ENCODE assay signal across 19 cellular contexts in genomic region chr1:156694563-156694962, GRCh38. TPM values are rescaled to one million over a fixed set of nuclear protein-coding genes. Genes with fewer than 3 reads are reported as not detected.
DNase-seq lines count a peak whose midpoint lies in the region; FAIRE-seq and TF ChIP-seq lines count a peak whose summit lies in the region.
"Had no signal": no experiment of that assay in that cellular context is flagged by ENCODE, and none has a peak within 500 bp of the region (broad histone marks: within the 10 kb centered on the region; RNA-seq: fewer than 3 reads in every experiment).

No MANE protein-coding gene starts in this region.

- no peaks in the 10 kb centered on the region for H3K9me3 ChIP-seq in CD8-positive, alpha-beta memory T cell (ENCODE audit: low read length)
- no peaks in the 10 kb centered on the region for H3K9me3 ChIP-seq in NT2/D1 (ENCODE audit: insufficient read depth, low read length)
- no peaks in the 10 kb centered on the region for H3K9me3 ChIP-seq in endothelial cell of umbilical vein (replicated peaks; ENCODE audit: control insufficient read depth, insufficient read depth, low read length)
- H3K9me3 ChIP-seq in neuronal stem cell (replicated peaks in 1 of 2; ENCODE audit: control insufficient read depth in 2 of 2, insufficient read depth in 1 of 2, low read depth in 1 of 2, low read length in 2 of 2), result no peaks in the 10 kb centered on the region

- TF ChIP-seq POLR2A in endothelial cell of umbilical vein (IDR thresholded peaks at IDR 0.05; ENCODE audit: low read depth, low read length), result no peak

- intact Hi-C loops in endothelial cell of umbilical vein (cut with micrococcal nuclease), result no loop called here

- H2BK5ac ChIP-seq in neuronal stem cell (ENCODE audit: low read length), result peak overlapping the region; percentile 63

- CTCF ChIA-PET in CD8-positive, alpha-beta memory T cell (lab: Charles Lee), result interaction anchor here (1.6 to 1.8 kb wide), 2 partner anchors 11 to 31 kb away, joined by 7 to 9 read pairs; partner anchors contain the start of gene CRABP2
- CTCF ChIA-PET in endothelial cell of umbilical vein (lab: Charles Lee), result interaction anchor here (1.3 to 16.7 kb wide), 4 partner anchors 10 to 32 kb away, joined by 3 to 453 read pairs (median 9); partner anchors contain the start of gene CRABP2

- no peaks in the 10 kb centered on the region for H4K20me1 ChIP-seq in endothelial cell of umbilical vein (replicated peaks; ENCODE audit: control insufficient read depth, extremely low read depth, insufficient read depth, low read length)

- H2AFZ ChIP-seq in endothelial cell of umbilical vein (ENCODE audit: low read depth, low read length) (no peak overlapping the region), neuronal stem cell (ENCODE audit: low read length) (peak overlapping the region; percentile 27)

- dilution Hi-C loops in endothelial cell of umbilical vein (cut with MboI; ENCODE audit: extremely low pct_ligation_motif_present, low sequenced_read_pairs), result no loop called here

- peak; percentile 18 for FAIRE-seq in endothelial cell of umbilical vein (lab: Jason Lieb, UNC)
- FAIRE-seq: urothelium cell line had no signal

- no peak overlapping the region for H3K14ac ChIP-seq in neuronal stem cell (ENCODE audit: low read length)

- no peak overlapping the region for H3K27ac Mint-ChIP-seq in CD8-positive, alpha-beta memory T cell
- H3K27ac Mint-ChIP-seq: activated CD4-positive, alpha-beta T cell treated with anti-CD3 and anti-CD28 coated beads, Interleukin-2, amount 10 ng/mL, durations not matched to agents 24 days and 14 days; IgD-negative memory B cell; stimulated activated naive CD8-positive, alpha-beta T cell treated with anti-CD3 and anti-CD28 coated beads, Interleukin-15, amount 100 ng/mL, for 72 hours had no signal

- BruUV-seq in endothelial cell of umbilical vein (replicated peaks; lab: Mats Ljungman, UMichigan), result no TSS peak

- H3K4me2 ChIP-seq in endothelial cell of umbilical vein (ENCODE audit: insufficient read depth, low read length), result no peak overlapping the region
- no peak overlapping the region for H3K4me2 ChIP-seq in neuronal stem cell (ENCODE audit: insufficient read depth, low read length, poor library complexity, severe bottlenecking)

- peak overlapping the region; percentile 3 for H2BK120ac ChIP-seq in neuronal stem cell (ENCODE audit: low read depth, low read length)

- H3K36me3 ChIP-seq in CD8-positive, alpha-beta memory T cell (ENCODE audit: insufficient read depth, low read length), result no peaks in the 10 kb centered on the region
- H3K36me3 ChIP-seq in NT2/D1 (ENCODE audit: insufficient read depth, insufficient read length, low read length) (peaks cover 15% of the 10 kb centered on the region), endothelial cell of umbilical vein (ENCODE audit: control insufficient read depth in 2 of 2, extremely low read depth in 1 of 2, insufficient read depth in 2 of 2, low read length in 2 of 2) (no peaks in the 10 kb centered on the region), neuronal stem cell (replicated peaks in 1 of 2; ENCODE audit: control insufficient read depth in 2 of 2, insufficient read depth in 2 of 2, low read length in 2 of 2) (peaks cover 10 to 12% of the 10 kb centered on the region in 2 donors)

- TF ChIP-seq CTCF in endothelial cell of umbilical vein (IDR thresholded peaks at IDR 0.05; ENCODE audit: extremely low read depth in 1 of 2, insufficient read depth in 1 of 2, low read depth in 1 of 2, low read length in 2 of 2), result no peak

- H3K27me3 ChIP-seq in CD8-positive, alpha-beta memory T cell (ENCODE audit: insufficient read depth, low read length, poor library complexity, severe bottlenecking), result peaks cover 25% of the 10 kb centered on the region
- H3K27me3 ChIP-seq in NT2/D1 (ENCODE audit: insufficient read depth, insufficient read length) (no peaks in the 10 kb centered on the region), endothelial cell of umbilical vein (ENCODE audit: control insufficient read depth in 2 of 2, insufficient read depth in 2 of 2, low read length in 2 of 2) (peaks cover 12 to 20% of the 10 kb centered on the region in 2 experiments), neuronal stem cell (ENCODE audit: control insufficient read depth in 3 of 3, insufficient read depth in 3 of 3, low read depth in 1 of 3, low read length in 3 of 3) (peaks cover 0 to 18% (median 0%) of the 10 kb centered on the region in 3 experiments)

- peak overlapping the region; percentile 74 for H3K27ac ChIP-seq in CD8-positive, alpha-beta memory T cell (ENCODE audit: low read depth, low read length)
- H3K27ac ChIP-seq in endothelial cell of umbilical vein (ENCODE audit: insufficient read depth, low read depth, low read length) (no peak overlapping the region), neuronal stem cell (replicated peaks; ENCODE audit: low read length) (no peak overlapping the region)
- H3K27ac ChIP-seq: coronary artery, SK-N-MC had no signal

- H4K91ac ChIP-seq in neuronal stem cell (ENCODE audit: low read depth, low read length, poor library complexity), result no peak overlapping the region

- H3K9me1 ChIP-seq in endothelial cell of umbilical vein (replicated peaks; ENCODE audit: control insufficient read depth, extremely low read depth, insufficient read depth, low read length), result no peaks in the 10 kb centered on the region

- peak overlapping the region; percentile 82 for H2AK5ac ChIP-seq in neuronal stem cell (ENCODE audit: low read depth, low read length)

- H3K4me3 Mint-ChIP-seq in CD8-positive, alpha-beta memory T cell, result no peak overlapping the region
- H3K4me3 Mint-ChIP-seq: activated CD4-positive, alpha-beta T cell treated with anti-CD3 and anti-CD28 coated beads, Interleukin-2, amount 10 ng/mL, durations not matched to agents 24 days and 14 days; IgD-negative memory B cell; stimulated activated naive CD8-positive, alpha-beta T cell treated with anti-CD3 and anti-CD28 coated beads, Interleukin-15, amount 100 ng/mL, for 72 hours had no signal

- peaks cover 3% of the 10 kb centered on the region for H3K4me1 ChIP-seq in CD8-positive, alpha-beta memory T cell (ENCODE audit: insufficient read depth, low read length)
- peaks cover 38% of the 10 kb centered on the region for H3K4me1 ChIP-seq in NT2/D1 (ENCODE audit: insufficient read depth, insufficient read length)
- H3K4me1 ChIP-seq in endothelial cell of umbilical vein (ENCODE audit: control insufficient read depth, extremely low read depth, insufficient read depth, low read length), result no peaks in the 10 kb centered on the region
- H3K4me1 ChIP-seq in neuronal stem cell (ENCODE audit: control insufficient read depth in 2 of 2, insufficient read depth in 1 of 2, low read depth in 1 of 2, low read length in 2 of 2), result peaks cover 47 to 56% of the 10 kb centered on the region in 2 donors

- peaks cover 0 to 11% (median 0%) of the 10 kb centered on the region in 3 donors for H3K36me3 Mint-ChIP-seq in CD8-positive, alpha-beta memory T cell

- peaks cover 0 to 2% (median 0%) of the 10 kb centered on the region in 5 donors for H3K9me3 Mint-ChIP-seq in CD8-positive, alpha-beta memory T cell
- H3K9me3 Mint-ChIP-seq: activated CD4-positive, alpha-beta T cell treated with anti-CD3 and anti-CD28 coated beads, Interleukin-2, amount 10 ng/mL, durations not matched to agents 24 days and 14 days; stimulated activated naive CD8-positive, alpha-beta T cell treated with anti-CD3 and anti-CD28 coated beads, Interleukin-15, amount 100 ng/mL, for 72 hours had no signal

- H2BK15ac ChIP-seq in neuronal stem cell (ENCODE audit: low read length), result peak overlapping the region; percentile 38

- no peak overlapping the region for H2BK12ac ChIP-seq in neuronal stem cell (ENCODE audit: low read length)

- WGBS in neuronal stem cell (ENCODE audit: extremely low coverage in 2 of 2, insufficient read length in 2 of 2, insufficient replicate concordance in 1 of 2), 2 donors, result no CpG with 5 or more reads among the region's 9 CpGs

- no peak overlapping the region for H4K8ac ChIP-seq in neuronal stem cell (ENCODE audit: low read depth, low read length)

- no peak for DNase-seq in CD8-positive, alpha-beta memory T cell
- DNase-seq in NT2/D1 (ENCODE audit: low read depth, low spot score) (no peak), endothelial cell of umbilical vein (ENCODE audit: low read depth, low spot score) (no peak), neuronal stem cell (ENCODE audit: low spot score) (no peak), GM19238 (ENCODE audit: insufficient read length, low spot score) (no peak), NCI-H1417 treated with DMSO at 0.1 percent for 48 hours (lab: John Stamatoyannopoulos, UW) (no peak)
- DNase-seq in stimulated activated CD8-positive, alpha-beta memory T cell treated with anti-CD3 and anti-CD28 coated beads, Interleukin-4, amount 100 ng/mL, for 48 hours, result no peak
- DNase-seq in activated effector memory CD4-positive, alpha-beta T cell treated with anti-CD3 and anti-CD28 coated beads, Interleukin-2, amount 50 U/mL, for 16 hours, result no peak
- DNase-seq: activated CD4-positive, alpha-beta T cell treated with anti-CD3 and anti-CD28 coated beads, Interleukin-2, amount 10 ng/mL, durations not matched to agents 24 days and 14 days; activated naive CD4-positive, alpha-beta T cell treated with Interleukin-2 at 50 U/mL for 16 hours; NCI-H1930; NCI-H524; stimulated activated naive CD8-positive, alpha-beta T cell treated with anti-CD3 and anti-CD28 coated beads, Interleukin-15, amount 100 ng/mL, for 72 hours had no signal

- no peak overlapping the region for H3K4ac ChIP-seq in neuronal stem cell (ENCODE audit: low read length)

- H3K9ac ChIP-seq in NT2/D1 (ENCODE audit: insufficient read length, low read depth) (peak overlapping the region; percentile 64), endothelial cell of umbilical vein (replicated peaks; ENCODE audit: extremely low read depth, insufficient read depth, low read length) (no peak overlapping the region), neuronal stem cell (ENCODE audit: low read depth, low read length, poor library complexity) (no peak overlapping the region)

- peaks cover 4 to 23% (median 11%) of the 10 kb centered on the region in 3 donors for H3K4me1 Mint-ChIP-seq in CD8-positive, alpha-beta memory T cell

- POLR2A ChIA-PET in CD8-positive, alpha-beta memory T cell (lab: Charles Lee), result no interaction called here
- POLR2A ChIA-PET in endothelial cell of umbilical vein (lab: Charles Lee), result no interaction called here

- H3K79me1 ChIP-seq in neuronal stem cell (ENCODE audit: low read depth, low read length), result no peaks in the 10 kb centered on the region

- H3K4me3 ChIP-seq in CD8-positive, alpha-beta memory T cell (ENCODE audit: low read length), result no peak overlapping the region
- H3K4me3 ChIP-seq in NT2/D1 (ENCODE audit: insufficient read length, low read depth) (no peak overlapping the region), endothelial cell of umbilical vein (replicated peaks in 1 of 3; ENCODE audit: insufficient read depth in 1 of 3, low read depth in 1 of 3, low read length in 3 of 3) (no peak overlapping the region), neuronal stem cell (ENCODE audit: low read length in 2 of 2) (no peak overlapping the region)
- H3K4me3 ChIP-seq: coronary artery, lung, SK-N-MC had no signal

- no peaks in the 10 kb centered on the region for H3K79me2 ChIP-seq in endothelial cell of umbilical vein (ENCODE audit: control insufficient read depth, insufficient read depth, low read length)

- H3K27me3 Mint-ChIP-seq in CD8-positive, alpha-beta memory T cell, result peaks cover 45 to 74% of the 10 kb centered on the region in 2 donors

- H3K23ac ChIP-seq in neuronal stem cell (ENCODE audit: low read depth, low read length, poor library complexity), result no peak overlapping the region

- H3K18ac ChIP-seq in neuronal stem cell (ENCODE audit: low read length), result peak overlapping the region; percentile 33

RNA-seq across cellular contexts. Expression of gene CRABP2, which starts 10.8 kb away (rescaled TPM):
- under 1 TPM; 0.66 to 0.71 TPM for total RNA-seq in CD8-positive, alpha-beta memory T cell
- not detected for polyA plus RNA-seq in CD8-positive, alpha-beta memory T cell
- 1.0 and 2.6 TPM in 2 replicates for total RNA-seq in endothelial cell of umbilical vein
- 0.21 and 0.32 TPM in 2 replicates for polyA plus RNA-seq in endothelial cell of umbilical vein
- 0.37 and 0.45 TPM in 2 replicates for polyA plus RNA-seq in endothelial cell of umbilical vein (2011; cell fraction: cytosol; rRNA removed)
- polyA plus RNA-seq in endothelial cell of umbilical vein (2011; cell fraction: nucleus; rRNA removed), result 1.2 and 2.1 TPM in 2 replicates
- polyA plus RNA-seq in endothelial cell of umbilical vein (2012), result 0.37 and 0.88 TPM in 2 replicates
- not detected in 2 replicates for polyA minus RNA-seq in endothelial cell of umbilical vein
- polyA minus RNA-seq in endothelial cell of umbilical vein (2011; cell fraction: cytosol; rRNA and poly(A)+ RNA removed), result 2.4 TPM
- 0.82 TPM in 1 of 2 replicates, not detected in the other for polyA minus RNA-seq in endothelial cell of umbilical vein (2011; cell fraction: nucleus; rRNA and poly(A)+ RNA removed)
- 479 TPM for polyA plus RNA-seq in neuronal stem cell (2013, experiment 1 of 2)
- 474 TPM for polyA plus RNA-seq in neuronal stem cell (2013, experiment 2 of 2)

RNA-seq across cellular contexts. Expression of gene NES, which starts 17.4 kb away (rescaled TPM):
- not detected for total RNA-seq in CD8-positive, alpha-beta memory T cell
- polyA plus RNA-seq in CD8-positive, alpha-beta memory T cell, result not detected
- total RNA-seq in endothelial cell of umbilical vein, result 269 and 274 TPM in 2 replicates
- 15.5 and 19.4 TPM in 2 replicates for polyA plus RNA-seq in endothelial cell of umbilical vein
- 34.7 and 34.8 TPM in 2 replicates for polyA plus RNA-seq in endothelial cell of umbilical vein (2011; cell fraction: cytosol; rRNA removed)
- 54.3 and 59.9 TPM in 2 replicates for polyA plus RNA-seq in endothelial cell of umbilical vein (2011; cell fraction: nucleus; rRNA removed)
- 91.3 and 128 TPM in 2 replicates for polyA plus RNA-seq in endothelial cell of umbilical vein (2012)
- 27.1 and 31.8 TPM in 2 replicates for polyA minus RNA-seq in endothelial cell of umbilical vein
- polyA minus RNA-seq in endothelial cell of umbilical vein (2011; cell fraction: cytosol; rRNA and poly(A)+ RNA removed), result 1.3 TPM
- 14.7 and 17.6 TPM in 2 replicates for polyA minus RNA-seq in endothelial cell of umbilical vein (2011; cell fraction: nucleus; rRNA and poly(A)+ RNA removed)
- polyA plus RNA-seq in neuronal stem cell (2013, experiment 1 of 2), result 150 TPM
- polyA plus RNA-seq in neuronal stem cell (2013, experiment 2 of 2), result 143 TPM
- total RNA-seq: OCI-LY7 had no signal
- polyA plus RNA-seq: IgD-negative memory B cell had no signal

RNA-seq across cellular contexts. Expression of gene METTL25B, which starts 33.7 kb away (rescaled TPM):
- total RNA-seq in CD8-positive, alpha-beta memory T cell, result 10 to 100 TPM; 29.6 to 29.7 TPM
- 4.2 TPM for polyA plus RNA-seq in CD8-positive, alpha-beta memory T cell
- 12.8 and 15.5 TPM in 2 replicates for total RNA-seq in endothelial cell of umbilical vein
- polyA plus RNA-seq in endothelial cell of umbilical vein, result 15.0 and 17.3 TPM in 2 replicates
- polyA plus RNA-seq in endothelial cell of umbilical vein (2011; cell fraction: cytosol; rRNA removed), result 10.3 and 11.4 TPM in 2 replicates
- 29.0 and 38.2 TPM in 2 replicates for polyA plus RNA-seq in endothelial cell of umbilical vein (2011; cell fraction: nucleus; rRNA removed)
- polyA plus RNA-seq in endothelial cell of umbilical vein (2012), result 7.6 and 9.9 TPM in 2 replicates
- 10.6 and 13.0 TPM in 2 replicates for polyA minus RNA-seq in endothelial cell of umbilical vein
- 26.8 TPM for polyA minus RNA-seq in endothelial cell of umbilical vein (2011; cell fraction: cytosol; rRNA and poly(A)+ RNA removed)
- polyA minus RNA-seq in endothelial cell of umbilical vein (2011; cell fraction: nucleus; rRNA and poly(A)+ RNA removed), result 9.0 and 9.9 TPM in 2 replicates
- 48.9 TPM for polyA plus RNA-seq in neuronal stem cell (2013, experiment 1 of 2)
- 45.3 TPM for polyA plus RNA-seq in neuronal stem cell (2013, experiment 2 of 2)

RNA-seq across cellular contexts. Expression of gene ISG20L2, which starts 34.0 kb away (rescaled TPM):
- total RNA-seq in CD8-positive, alpha-beta memory T cell, result 10 to 100 TPM; 69.4 to 75.9 TPM
- polyA plus RNA-seq in CD8-positive, alpha-beta memory T cell, result 25.0 TPM
- 32.1 and 35.3 TPM in 2 replicates for total RNA-seq in endothelial cell of umbilical vein
- 32.0 and 33.2 TPM in 2 replicates for polyA plus RNA-seq in endothelial cell of umbilical vein
- 34.1 and 37.0 TPM in 2 replicates for polyA plus RNA-seq in endothelial cell of umbilical vein (2011; cell fraction: cytosol; rRNA removed)
- polyA plus RNA-seq in endothelial cell of umbilical vein (2011; cell fraction: nucleus; rRNA removed), result 20.2 and 24.9 TPM in 2 replicates
- polyA plus RNA-seq in endothelial cell of umbilical vein (2012), result 27.8 and 37.7 TPM in 2 replicates
- polyA minus RNA-seq in endothelial cell of umbilical vein, result 48.1 and 59.4 TPM in 2 replicates
- 22.1 TPM for polyA minus RNA-seq in endothelial cell of umbilical vein (2011; cell fraction: cytosol; rRNA and poly(A)+ RNA removed)
- 23.7 and 28.4 TPM in 2 replicates for polyA minus RNA-seq in endothelial cell of umbilical vein (2011; cell fraction: nucleus; rRNA and poly(A)+ RNA removed)
- 32.9 TPM for polyA plus RNA-seq in neuronal stem cell (2013, experiment 1 of 2)
- polyA plus RNA-seq in neuronal stem cell (2013, experiment 2 of 2), result 33.3 TPM

RNA-seq across cellular contexts. Expression of gene MRPL24, which starts 46.3 kb away (rescaled TPM):
- 100 to 1,000 TPM; 122 to 131 TPM for total RNA-seq in CD8-positive, alpha-beta memory T cell
- 92.2 TPM for polyA plus RNA-seq in CD8-positive, alpha-beta memory T cell
- 63.3 and 77.7 TPM in 2 replicates for total RNA-seq in endothelial cell of umbilical vein
- polyA plus RNA-seq in endothelial cell of umbilical vein, result 46.5 and 47.9 TPM in 2 replicates
- polyA plus RNA-seq in endothelial cell of umbilical vein (2011; cell fraction: cytosol; rRNA removed), result 67.0 and 79.6 TPM in 2 replicates
- 44.5 and 52.6 TPM in 2 replicates for polyA plus RNA-seq in endothelial cell of umbilical vein (2011; cell fraction: nucleus; rRNA removed)
- polyA plus RNA-seq in endothelial cell of umbilical vein (2012), result 74.8 and 88.5 TPM in 2 replicates
- polyA minus RNA-seq in endothelial cell of umbilical vein, result 30.4 and 46.8 TPM in 2 replicates
- 31.3 TPM for polyA minus RNA-seq in endothelial cell of umbilical vein (2011; cell fraction: cytosol; rRNA and poly(A)+ RNA removed)
- 9.9 and 10.5 TPM in 2 replicates for polyA minus RNA-seq in endothelial cell of umbilical vein (2011; cell fraction: nucleus; rRNA and poly(A)+ RNA removed)
- 31.9 TPM for polyA plus RNA-seq in neuronal stem cell (2013, experiment 1 of 2)
- 30.3 TPM for polyA plus RNA-seq in neuronal stem cell (2013, experiment 2 of 2)

Comparison
In these comparisons a context has a peak if more than half of its experiments do, and no peak if none do; other contexts are left out.
1. RNA of gene NES, which starts 17.4 kb away (total RNA-seq): 269 to 274 TPM in endothelial cell of umbilical vein; not detected in CD8-positive, alpha-beta memory T cell; every median in the first group is over 100 times any median in the second.